ENCODE assay signal across 12 cellular contexts in the genomic region with DNA sequence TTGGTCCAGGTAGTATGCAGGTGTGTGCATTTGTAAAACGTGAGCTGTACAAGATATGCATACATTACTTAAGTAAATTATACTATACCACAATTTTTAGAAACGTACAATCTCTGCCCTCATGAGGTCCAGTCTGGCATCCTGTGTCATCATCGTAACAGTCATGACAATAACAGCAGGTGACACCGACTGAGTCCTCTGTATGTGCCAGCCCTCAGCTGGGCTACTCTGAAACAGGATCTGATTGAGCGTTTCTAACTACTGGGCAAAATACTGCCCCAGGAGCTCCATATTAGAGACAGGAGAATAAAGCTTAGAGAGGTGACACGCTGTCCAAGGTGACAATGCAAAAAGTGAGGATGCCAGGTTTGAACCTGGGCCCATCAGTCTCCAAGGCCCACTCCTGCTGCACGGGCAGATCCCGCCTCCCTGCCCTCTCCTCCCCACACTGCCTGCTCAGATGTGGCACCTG. TPM values are rescaled to one million over a fixed set of nuclear protein-coding genes. Genes with fewer than 3 reads are reported as not detected.
DNase-seq lines count a peak whose midpoint lies in the region; ATAC-seq and TF ChIP-seq lines count a peak whose summit lies in the region.
"Had no signal": no experiment of that assay in that cellular context is flagged by ENCODE, and none has a peak within 500 bp of the region (broad histone marks: within the 10 kb centered on the region; RNA-seq: fewer than 3 reads in every experiment).

No MANE protein-coding gene starts in this region.

- H3K27ac Mint-ChIP-seq in nephron = peak overlapping the region; percentile 59 to 78 (median 74)

- DNase-seq in AG04450 (ENCODE audit: low read depth, low spot score) = no peak
- no peak for DNase-seq in lower leg skin (ENCODE audit: low spot score in 2 of 2)
- DNase-seq in posterior vena cava (ENCODE audit: low spot score) = no peak
- DNase-seq in AML-193 (lab: John Stamatoyannopoulos, UW) = no peak
- DNase-seq: glutamatergic neuron; retina; stimulated activated naive CD4-positive, alpha-beta T cell; T-helper 9 cell had no signal

- CTCF ChIA-PET in AG04450 (lab: Charles Lee) = interaction anchor here (0.6 to 4.3 kb wide), 7 partner anchors 10 to 106 kb away, joined by 3 to 25 read pairs (median 5); no protein-coding TSS in a partner anchor

- peaks cover 6% of the 10 kb centered on the region; the same call in 1 of the 2 replicates for H3F3A ChIP-seq in DOHH2 (ENCODE audit: control insufficient read depth, insufficient read depth)

- H3K9me3 ChIP-seq in AG04450 (ENCODE audit: control insufficient read depth, insufficient read depth, low read length) (no peaks in the 10 kb centered on the region), DOHH2 (ENCODE audit: control insufficient read depth, insufficient read depth, low read length) (no peaks in the 10 kb centered on the region)

- no peaks in the 10 kb centered on the region for H3K36me3 Mint-ChIP-seq in nephron (ENCODE audit: low read depth)

- 62 to 67% methylated on average over 8 of the region's 8 CpGs for WGBS in lower leg skin, 2 donors

- no peaks in the 10 kb centered on the region for H3K79me2 ChIP-seq in DOHH2 (ENCODE audit: control insufficient read depth, low read length)

- TF ChIP-seq CTCF in AG04450 (IDR thresholded peaks at IDR 0.05; ENCODE audit: low read depth, low read length) (no peak), DOHH2 (IDR thresholded peaks at IDR 0.05; ENCODE audit: low read depth, low read length, poor library complexity, severe bottlenecking) (no peak), nephron (IDR thresholded peaks at IDR 0.05; ENCODE audit: unreplicated experiment in 3 of 3) (no peak), lower leg skin (IDR thresholded peaks at IDR 0.05) (no peak)

- H3K4me1 ChIP-seq in DOHH2 (ENCODE audit: control insufficient read depth, low read length) = peaks cover 50% of the 10 kb centered on the region

- H3K4me2 ChIP-seq in DOHH2 (ENCODE audit: low read length) = peak overlapping the region; percentile 72; the same call in 1 of the 2 replicates

- peak overlapping the region; percentile 83 for H3K27ac ChIP-seq in AG04450 (ENCODE audit: low read depth, low read length)
- H3K27ac ChIP-seq in DOHH2 (ENCODE audit: low read depth, low read length) = no peak overlapping the region
- peak overlapping the region; percentile 16 for H3K27ac ChIP-seq in angular gyrus (ENCODE audit: low read depth, low read length)

- no peaks in the 10 kb centered on the region for H3K9me2 ChIP-seq in DOHH2 (replicated peaks; ENCODE audit: control insufficient read depth, low read length)

- H3K27me3 ChIP-seq in AG04450 (ENCODE audit: control insufficient read depth, insufficient read depth, low read length) = no peaks in the 10 kb centered on the region
- H3K27me3 ChIP-seq in DOHH2 (ENCODE audit: control insufficient read depth, low read length) = peaks cover 30% of the 10 kb centered on the region

- no peak for TF ChIP-seq POLR2A in lower leg skin (IDR thresholded peaks at IDR 0.05)

- H3K9me3 Mint-ChIP-seq in nephron = no peaks in the 10 kb centered on the region

- peaks cover 22% of the 10 kb centered on the region for H3K27me3 Mint-ChIP-seq in nephron (ENCODE audit: low read depth)

- H3K4me3 Mint-ChIP-seq in nephron = no peak overlapping the region

- intact Hi-C loops in lower leg skin (cut with DNase I; ENCODE audit: low total_unique reads) = no loop called here
- intact Hi-C loops in posterior vena cava (cut with DNase I) = loop anchor here in 1 of 2 donors (5.0 kb wide), 1 partner anchor 85 kb away; no protein-coding TSS in a partner anchor

- POLR2A ChIA-PET in AG04450 (lab: Yijun Ruan, JAX) = interaction anchor here (0.9 to 1.7 kb wide), 4 partner anchors 13 to 31 kb away, joined by 3 to 15 read pairs (median 4); no protein-coding TSS in a partner anchor

- no peak overlapping the region; the same call in 1 of the 2 replicates for H3K4me3 ChIP-seq in AG04450 (ENCODE audit: low read depth, low read length)
- H3K4me3 ChIP-seq in DOHH2 (ENCODE audit: low read length) = no peak overlapping the region
- H3K4me3 ChIP-seq in lower leg skin (ENCODE audit: low read depth, poor library complexity, severe bottlenecking) = no peak overlapping the region

- H4K20me1 ChIP-seq in DOHH2 (ENCODE audit: control insufficient read depth, insufficient read depth, low read depth, low read length) = no peaks in the 10 kb centered on the region; the same call in 1 of the 2 replicates

- no peaks in the 10 kb centered on the region for H3K36me3 ChIP-seq in DOHH2 (ENCODE audit: control insufficient read depth, low read length)

- ATAC-seq in HG02852 (IDR thresholded peaks at IDR 0.05; ENCODE audit: unreplicated experiment) = no peak

- peaks cover 72% of the 10 kb centered on the region for H3K4me1 Mint-ChIP-seq in nephron

RNA-seq across cellular contexts. Expression of a gene that starts 47.2 kb away (rescaled TPM):
- polyA plus RNA-seq in AG04450 (2011; rRNA removed) = 145 and 161 TPM in 2 replicates
- polyA minus RNA-seq in AG04450 (2011; rRNA and poly(A)+ RNA removed) = 84.2 and 92.4 TPM in 2 replicates
- 10 to 100 TPM; 37.1 to 68.9 (median 48.3) TPM for total RNA-seq in lower leg skin
- total RNA-seq in posterior vena cava = 100 to 1,000 TPM; 108 to 120 TPM
